2 cellular contexts compared by ENCODE assay signal in the genomic region with DNA sequence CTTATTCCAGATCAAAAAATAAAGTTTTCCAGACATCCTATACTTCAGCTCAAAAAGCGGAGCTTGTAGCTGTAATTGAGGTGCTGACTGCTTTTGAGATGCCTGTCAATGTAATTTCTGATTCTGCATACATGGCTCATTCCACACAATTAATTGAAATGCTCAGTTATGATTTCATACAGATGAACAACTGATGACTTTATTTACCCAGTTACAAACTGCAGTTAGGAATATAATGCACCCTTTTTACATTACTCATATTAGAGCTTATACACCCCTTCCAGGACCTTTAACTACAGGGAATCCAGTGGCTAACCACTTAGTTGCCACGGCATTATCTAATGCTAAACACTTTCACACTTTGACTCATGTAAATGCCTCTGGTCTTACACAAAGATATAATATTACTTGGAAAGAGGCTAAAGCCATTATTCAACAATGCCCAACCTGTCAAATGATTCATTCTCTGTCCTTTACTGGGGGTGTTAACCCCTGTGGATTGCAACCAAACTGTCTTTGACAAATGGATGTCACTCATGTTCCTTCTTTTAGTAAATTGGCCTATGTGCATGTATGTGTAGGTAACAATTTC.
TF ChIP-seq lines count a peak whose summit lies in the region.

No MANE protein-coding gene starts in this region.

TF ChIP-seq in SK-N-SH, 30 proteins besides CTCF, POLR2A, EP300 and RAD21 (continued from another document and continues in another):
- TF ChIP-seq FOSL2 (IDR thresholded peaks at IDR 0.05; ENCODE audit: borderline replicate concordance, low read depth) (peak; percentile 56; the same call in 1 of the 2 replicates), MEF2A (IDR thresholded peaks at IDR 0.05; ENCODE audit: borderline replicate concordance, low read depth) (no peak), ELF1 (IDR thresholded peaks at IDR 0.05) (no peak), RFX5 (IDR thresholded peaks at IDR 0.05; ENCODE audit: low read length) (no peak), TEAD4 (IDR thresholded peaks at IDR 0.05; ENCODE audit: borderline replicate concordance, insufficient read depth) (no peak), MXI1 (IDR thresholded peaks at IDR 0.05; ENCODE audit: low read depth, low read length) (no peak), YY1 (IDR thresholded peaks at IDR 0.05; ENCODE audit: low read depth) (no peak), POLR2AphosphoS5 (IDR thresholded peaks at IDR 0.05; ENCODE audit: low read depth, low read length) (no peak), FOXM1 (IDR thresholded peaks at IDR 0.05; ENCODE audit: low read depth) (no peak), NFIC (IDR thresholded peaks at IDR 0.05; ENCODE audit: borderline replicate concordance) (no peak), RCOR1 (IDR thresholded peaks at IDR 0.05; ENCODE audit: low read length) (no peak), FOXJ3 (CRISPR knock-in tag; IDR thresholded peaks at IDR 0.05) (no peak), GATA2 (CRISPR knock-in tag; IDR thresholded peaks at IDR 0.05) (no peak), CHD2 (IDR thresholded peaks at IDR 0.05; ENCODE audit: low read length, partially characterized antibody) (no peak)
- TF ChIP-seq, protein P1, sequence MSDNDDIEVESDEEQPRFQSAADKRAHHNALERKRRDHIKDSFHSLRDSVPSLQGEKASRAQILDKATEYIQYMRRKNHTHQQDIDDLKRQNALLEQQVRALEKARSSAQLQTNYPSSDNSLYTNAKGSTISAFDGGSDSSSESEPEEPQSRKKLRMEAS (IDR thresholded peaks at IDR 0.05; ENCODE audit: low read depth) = no peak
- TF ChIP-seq, protein P2, sequence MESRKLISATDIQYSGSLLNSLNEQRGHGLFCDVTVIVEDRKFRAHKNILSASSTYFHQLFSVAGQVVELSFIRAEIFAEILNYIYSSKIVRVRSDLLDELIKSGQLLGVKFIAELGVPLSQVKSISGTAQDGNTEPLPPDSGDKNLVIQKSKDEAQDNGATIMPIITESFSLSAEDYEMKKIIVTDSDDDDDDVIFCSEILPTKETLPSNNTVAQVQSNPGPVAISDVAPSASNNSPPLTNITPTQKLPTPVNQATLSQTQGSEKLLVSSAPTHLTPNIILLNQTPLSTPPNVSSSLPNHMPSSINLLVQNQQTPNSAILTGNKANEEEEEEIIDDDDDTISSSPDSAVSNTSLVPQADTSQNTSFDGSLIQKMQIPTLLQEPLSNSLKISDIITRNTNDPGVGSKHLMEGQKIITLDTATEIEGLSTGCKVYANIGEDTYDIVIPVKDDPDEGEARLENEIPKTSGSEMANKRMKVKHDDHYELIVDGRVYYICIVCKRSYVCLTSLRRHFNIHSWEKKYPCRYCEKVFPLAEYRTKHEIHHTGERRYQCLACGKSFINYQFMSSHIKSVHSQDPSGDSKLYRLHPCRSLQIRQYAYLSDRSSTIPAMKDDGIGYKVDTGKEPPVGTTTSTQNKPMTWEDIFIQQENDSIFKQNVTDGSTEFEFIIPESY (IDR thresholded peaks at IDR 0.05; ENCODE audit: borderline replicate concordance, low read depth) = no peak
- TF ChIP-seq, protein P3, sequence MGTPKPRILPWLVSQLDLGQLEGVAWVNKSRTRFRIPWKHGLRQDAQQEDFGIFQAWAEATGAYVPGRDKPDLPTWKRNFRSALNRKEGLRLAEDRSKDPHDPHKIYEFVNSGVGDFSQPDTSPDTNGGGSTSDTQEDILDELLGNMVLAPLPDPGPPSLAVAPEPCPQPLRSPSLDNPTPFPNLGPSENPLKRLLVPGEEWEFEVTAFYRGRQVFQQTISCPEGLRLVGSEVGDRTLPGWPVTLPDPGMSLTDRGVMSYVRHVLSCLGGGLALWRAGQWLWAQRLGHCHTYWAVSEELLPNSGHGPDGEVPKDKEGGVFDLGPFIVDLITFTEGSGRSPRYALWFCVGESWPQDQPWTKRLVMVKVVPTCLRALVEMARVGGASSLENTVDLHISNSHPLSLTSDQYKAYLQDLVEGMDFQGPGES (IDR thresholded peaks at IDR 0.05; ENCODE audit: low read depth, low read length) = no peak
- TF ChIP-seq, protein P4, sequence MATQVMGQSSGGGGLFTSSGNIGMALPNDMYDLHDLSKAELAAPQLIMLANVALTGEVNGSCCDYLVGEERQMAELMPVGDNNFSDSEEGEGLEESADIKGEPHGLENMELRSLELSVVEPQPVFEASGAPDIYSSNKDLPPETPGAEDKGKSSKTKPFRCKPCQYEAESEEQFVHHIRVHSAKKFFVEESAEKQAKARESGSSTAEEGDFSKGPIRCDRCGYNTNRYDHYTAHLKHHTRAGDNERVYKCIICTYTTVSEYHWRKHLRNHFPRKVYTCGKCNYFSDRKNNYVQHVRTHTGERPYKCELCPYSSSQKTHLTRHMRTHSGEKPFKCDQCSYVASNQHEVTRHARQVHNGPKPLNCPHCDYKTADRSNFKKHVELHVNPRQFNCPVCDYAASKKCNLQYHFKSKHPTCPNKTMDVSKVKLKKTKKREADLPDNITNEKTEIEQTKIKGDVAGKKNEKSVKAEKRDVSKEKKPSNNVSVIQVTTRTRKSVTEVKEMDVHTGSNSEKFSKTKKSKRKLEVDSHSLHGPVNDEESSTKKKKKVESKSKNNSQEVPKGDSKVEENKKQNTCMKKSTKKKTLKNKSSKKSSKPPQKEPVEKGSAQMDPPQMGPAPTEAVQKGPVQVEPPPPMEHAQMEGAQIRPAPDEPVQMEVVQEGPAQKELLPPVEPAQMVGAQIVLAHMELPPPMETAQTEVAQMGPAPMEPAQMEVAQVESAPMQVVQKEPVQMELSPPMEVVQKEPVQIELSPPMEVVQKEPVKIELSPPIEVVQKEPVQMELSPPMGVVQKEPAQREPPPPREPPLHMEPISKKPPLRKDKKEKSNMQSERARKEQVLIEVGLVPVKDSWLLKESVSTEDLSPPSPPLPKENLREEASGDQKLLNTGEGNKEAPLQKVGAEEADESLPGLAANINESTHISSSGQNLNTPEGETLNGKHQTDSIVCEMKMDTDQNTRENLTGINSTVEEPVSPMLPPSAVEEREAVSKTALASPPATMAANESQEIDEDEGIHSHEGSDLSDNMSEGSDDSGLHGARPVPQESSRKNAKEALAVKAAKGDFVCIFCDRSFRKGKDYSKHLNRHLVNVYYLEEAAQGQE (IDR thresholded peaks at IDR 0.05; ENCODE audit: low read depth, low read length) = no peak
- TF ChIP-seq, protein P5, sequence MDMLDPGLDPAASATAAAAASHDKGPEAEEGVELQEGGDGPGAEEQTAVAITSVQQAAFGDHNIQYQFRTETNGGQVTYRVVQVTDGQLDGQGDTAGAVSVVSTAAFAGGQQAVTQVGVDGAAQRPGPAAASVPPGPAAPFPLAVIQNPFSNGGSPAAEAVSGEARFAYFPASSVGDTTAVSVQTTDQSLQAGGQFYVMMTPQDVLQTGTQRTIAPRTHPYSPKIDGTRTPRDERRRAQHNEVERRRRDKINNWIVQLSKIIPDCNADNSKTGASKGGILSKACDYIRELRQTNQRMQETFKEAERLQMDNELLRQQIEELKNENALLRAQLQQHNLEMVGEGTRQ (IDR thresholded peaks at IDR 0.05; ENCODE audit: borderline replicate concordance, low read depth, low read length) = no peak
- TF ChIP-seq, protein P6, sequence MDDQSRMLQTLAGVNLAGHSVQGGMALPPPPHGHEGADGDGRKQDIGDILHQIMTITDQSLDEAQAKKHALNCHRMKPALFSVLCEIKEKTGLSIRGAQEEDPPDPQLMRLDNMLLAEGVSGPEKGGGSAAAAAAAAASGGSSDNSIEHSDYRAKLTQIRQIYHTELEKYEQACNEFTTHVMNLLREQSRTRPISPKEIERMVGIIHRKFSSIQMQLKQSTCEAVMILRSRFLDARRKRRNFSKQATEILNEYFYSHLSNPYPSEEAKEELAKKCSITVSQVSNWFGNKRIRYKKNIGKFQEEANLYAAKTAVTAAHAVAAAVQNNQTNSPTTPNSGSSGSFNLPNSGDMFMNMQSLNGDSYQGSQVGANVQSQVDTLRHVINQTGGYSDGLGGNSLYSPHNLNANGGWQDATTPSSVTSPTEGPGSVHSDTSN (IDR thresholded peaks at IDR 0.05) = peak; percentile 66

TF ChIP-seq in SK-N-SH treated with all-trans-retinoic acid at 6 μM for 48 hours, 23 proteins besides CTCF, POLR2A, EP300 and RAD21 (continued from another document):
- TF ChIP-seq, protein P7, sequence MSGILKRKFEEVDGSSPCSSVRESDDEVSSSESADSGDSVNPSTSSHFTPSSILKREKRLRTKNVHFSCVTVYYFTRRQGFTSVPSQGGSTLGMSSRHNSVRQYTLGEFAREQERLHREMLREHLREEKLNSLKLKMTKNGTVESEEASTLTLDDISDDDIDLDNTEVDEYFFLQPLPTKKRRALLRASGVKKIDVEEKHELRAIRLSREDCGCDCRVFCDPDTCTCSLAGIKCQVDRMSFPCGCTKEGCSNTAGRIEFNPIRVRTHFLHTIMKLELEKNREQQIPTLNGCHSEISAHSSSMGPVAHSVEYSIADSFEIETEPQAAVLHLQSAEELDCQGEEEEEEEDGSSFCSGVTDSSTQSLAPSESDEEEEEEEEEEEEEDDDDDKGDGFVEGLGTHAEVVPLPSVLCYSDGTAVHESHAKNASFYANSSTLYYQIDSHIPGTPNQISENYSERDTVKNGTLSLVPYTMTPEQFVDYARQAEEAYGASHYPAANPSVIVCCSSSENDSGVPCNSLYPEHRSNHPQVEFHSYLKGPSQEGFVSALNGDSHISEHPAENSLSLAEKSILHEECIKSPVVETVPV (CRISPR knock-in tag; IDR thresholded peaks at IDR 0.05) = no peak
- TF ChIP-seq ZNF70 (CRISPR knock-in tag; IDR thresholded peaks at IDR 0.05) = no peak
